In the genomic region with DNA sequence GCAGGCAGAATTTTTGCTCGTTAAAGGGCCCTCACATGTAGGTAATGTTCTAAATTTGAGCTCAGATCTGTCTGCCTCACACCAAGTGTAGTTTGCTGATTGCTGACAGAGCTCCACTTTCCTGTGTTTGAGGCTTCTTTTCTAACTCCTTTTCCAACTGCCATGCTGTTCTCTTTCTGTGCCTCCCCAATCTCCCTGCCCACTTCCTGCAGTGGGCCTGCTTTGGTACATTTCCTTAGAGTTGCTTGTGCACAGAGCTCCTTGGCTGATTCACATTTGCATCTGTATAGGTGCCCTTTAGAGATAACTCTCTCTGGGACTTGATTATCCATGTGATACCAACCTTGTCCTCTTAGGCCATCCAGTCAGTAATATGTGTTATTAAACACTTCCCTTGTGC, we compare ENCODE assay signal across 14 cellular contexts. TPM values are rescaled to one million over a fixed set of nuclear protein-coding genes. Genes with fewer than 3 reads are reported as not detected.
A peak's percentile ranks its signal among the peaks of the same experiment; 100 is the strongest.
DNase-seq lines count a peak whose midpoint lies in the region; ATAC-seq and TF ChIP-seq lines count a peak whose summit lies in the region.
"Had no signal": no experiment of that assay in that cellular context is flagged by ENCODE, and none has a peak within 500 bp of the region (broad histone marks: within the 10 kb centered on the region; RNA-seq: fewer than 3 reads in every experiment).

No MANE protein-coding gene starts in this region.

- H2BK5ac ChIP-seq in H9 (ENCODE audit: insufficient read length, low read length) = no peak overlapping the region

- peaks cover 85% of the 10 kb centered on the region for H3K36me3 Mint-ChIP-seq in CD4-positive, alpha-beta T cell (ENCODE audit: low read depth)
- H3K36me3 Mint-ChIP-seq in H9 (ENCODE audit: insufficient read depth in 1 of 3, low read depth in 3 of 3) (peaks cover 36 to 70% (median 58%) of the 10 kb centered on the region in 3 experiments), natural killer cell (peaks cover 20% of the 10 kb centered on the region)
- H3K36me3 Mint-ChIP-seq in activated naive CD4-positive, alpha-beta T cell treated with anti-CD3 and anti-CD28 coated beads, Interleukin-2, amount 50 U/mL, for 72 hours = peaks cover 24% of the 10 kb centered on the region in 2 donors

- H3K4ac ChIP-seq in H9 (ENCODE audit: low read depth, low read length) = no peak overlapping the region

- H3K56ac ChIP-seq in H9 (ENCODE audit: insufficient read length, low read depth, low read length) = no peak overlapping the region

- H2AFZ ChIP-seq in H9 (ENCODE audit: low read length) = no peak overlapping the region

- no peak overlapping the region for H3K23ac ChIP-seq in H9 (ENCODE audit: insufficient read length, low read depth, low read length)

- H3K4me3 Mint-ChIP-seq in CD4-positive, alpha-beta T cell = peak overlapping the region; percentile 16
- H3K4me3 Mint-ChIP-seq in H9 = no peak overlapping the region
- H3K4me3 Mint-ChIP-seq in natural killer cell = no peak overlapping the region

- peaks cover 30% of the 10 kb centered on the region for H3K79me2 ChIP-seq in H9 (ENCODE audit: insufficient read depth, low read length)

- no peaks in the 10 kb centered on the region for H3K27me3 Mint-ChIP-seq in CD4-positive, alpha-beta T cell
- H3K27me3 Mint-ChIP-seq in H9 (ENCODE audit: low read depth) = no peaks in the 10 kb centered on the region
- H3K27me3 Mint-ChIP-seq in natural killer cell (ENCODE audit: low read depth in 2 of 2) = no peaks in the 10 kb centered on the region
- H3K27me3 Mint-ChIP-seq: naive B cell had no signal

- H2BK120ac ChIP-seq in H9 (ENCODE audit: low read depth, low read length, poor library complexity, severe bottlenecking) = no peak overlapping the region

- no peak overlapping the region for H4K8ac ChIP-seq in H9 (replicated peaks; ENCODE audit: insufficient read length, low read depth, low read length)

- H3K4me2 ChIP-seq in H9 (ENCODE audit: insufficient read depth, insufficient read length, low read length) = no peak overlapping the region

- H4K91ac ChIP-seq in H9 (ENCODE audit: insufficient read length, low read depth, low read length) = no peak overlapping the region

- H3K14ac ChIP-seq in H9 (ENCODE audit: insufficient read depth, low read length) = no peak overlapping the region

- intact Hi-C loops in CD4-positive, alpha-beta T cell (cut with DNase I, micrococcal nuclease) = loop anchor here in 1 of 2 experiments (10.0 kb wide), 1 partner anchor 196 kb away; the partner anchor contains the start of genes DCAF16 and NCAPG
- intact Hi-C loops in natural killer cell (cut with micrococcal nuclease) = no loop called here

- no peaks in the 10 kb centered on the region for H3K9me3 ChIP-seq in CD4-positive, alpha-beta T cell (ENCODE audit: control insufficient read depth, low read length)
- no peaks in the 10 kb centered on the region for H3K9me3 ChIP-seq in H9 (ENCODE audit: control insufficient read depth, low read depth, low read length)
- H3K9me3 ChIP-seq: SJSA1 had no signal

- CTCF ChIA-PET in CD4-positive, alpha-beta T cell (lab: Charles Lee) = interaction anchor here (1.3 kb wide), 1 partner anchor 107 kb away, joined by 3 read pairs; the partner anchor contains the start of gene QDPR

- H3K27ac ChIP-seq in CD4-positive, alpha-beta T cell (ENCODE audit: low read depth, low read length) = no peak overlapping the region
- no peak overlapping the region for H3K27ac ChIP-seq in H9 (ENCODE audit: insufficient read length, low read depth, low read length)
- no peak overlapping the region for H3K27ac ChIP-seq in foreskin keratinocyte
- H3K27ac ChIP-seq: SJSA1, WERI-Rb-1 had no signal

- peaks cover 16% of the 10 kb centered on the region for H3K79me1 ChIP-seq in H9 (ENCODE audit: insufficient read depth, low read depth, low read length, poor library complexity, severe bottlenecking)

- no peak overlapping the region for H2AK5ac ChIP-seq in H9 (ENCODE audit: insufficient read length, low read length)

- no peak overlapping the region for H3T11ph ChIP-seq in H9 (ENCODE audit: low read length)

- H3K9ac ChIP-seq in H9 (ENCODE audit: extremely low read depth, insufficient read length, low read length) = no peak overlapping the region

- no peaks in the 10 kb centered on the region for H3K9me3 Mint-ChIP-seq in CD4-positive, alpha-beta T cell
- H3K9me3 Mint-ChIP-seq in H9 (no peaks in the 10 kb centered on the region), natural killer cell (no peaks in the 10 kb centered on the region)
- no peaks in the 10 kb centered on the region for H3K9me3 Mint-ChIP-seq in activated naive CD4-positive, alpha-beta T cell treated with anti-CD3 and anti-CD28 coated beads, Interleukin-2, amount 50 U/mL, for 72 hours

- H3K18ac ChIP-seq in H9 (ENCODE audit: insufficient read length, low read depth, low read length) = no peak overlapping the region

- no peaks in the 10 kb centered on the region for H4K20me1 ChIP-seq in H9 (ENCODE audit: control insufficient read depth, insufficient read depth, insufficient read length)

- no peak overlapping the region for H2BK12ac ChIP-seq in H9 (ENCODE audit: insufficient read length, low read depth, low read length)

- no peak overlapping the region for H4K5ac ChIP-seq in H9 (ENCODE audit: insufficient read length, low read depth, low read length)

- H3K23me2 ChIP-seq in H9 (ENCODE audit: insufficient read length, low read depth, low read length, poor library complexity, severe bottlenecking) = peaks cover 7% of the 10 kb centered on the region

- ATAC-seq in CD4-positive, alpha-beta T cell (ENCODE audit: poor library complexity) = no peak
- no peak for ATAC-seq in activated naive CD4-positive, alpha-beta T cell treated with anti-CD3 and anti-CD28 coated beads, Interleukin-2, amount 50 U/mL, for 72 hours
- ATAC-seq in natural killer cell (no peak), GM18861 (IDR thresholded peaks at IDR 0.05; ENCODE audit: unreplicated experiment) (no peak), HG03571 (IDR thresholded peaks at IDR 0.05; ENCODE audit: unreplicated experiment) (no peak), foreskin keratinocyte (no peak)
- ATAC-seq: sciatic nerve had no signal

- H3K4me1 ChIP-seq in H9 (ENCODE audit: insufficient read depth, low read length) = no peaks in the 10 kb centered on the region
- peaks cover 12% of the 10 kb centered on the region for H3K4me1 ChIP-seq in foreskin keratinocyte
- H3K4me1 ChIP-seq: SJSA1 had no signal

- no peak for TF ChIP-seq CTCF in CD4-positive, alpha-beta T cell (IDR thresholded peaks at IDR 0.05)
- TF ChIP-seq CTCF in H9 (conservative IDR thresholded peaks at IDR 0.05) (no peak), natural killer cell (IDR thresholded peaks at IDR 0.05) (no peak), foreskin keratinocyte (conservative IDR thresholded peaks at IDR 0.05) (no peak)

- POLR2A ChIA-PET in CD4-positive, alpha-beta T cell (lab: Charles Lee) = interaction anchor here (0.6 kb wide), 1 partner anchor 42 kb away, joined by 3 read pairs; the partner anchor contains the start of gene LAP3

- DNase-seq in CD4-positive, alpha-beta T cell = no peak
- DNase-seq in H9 = no peak
- DNase-seq in activated naive CD4-positive, alpha-beta T cell treated with anti-CD3 and anti-CD28 coated beads, Interleukin-2, amount 50 U/mL, for 72 hours (ENCODE audit: low spot score in 2 of 2) = no peak
- DNase-seq in natural killer cell = no peak
- no peak for DNase-seq in foreskin keratinocyte
- DNase-seq: central memory CD4-positive, alpha-beta T cell; GDM1; naive B cell; NCI-H2171; WERI-Rb-1 had no signal

- no peak overlapping the region for H3K27ac Mint-ChIP-seq in CD4-positive, alpha-beta T cell
- peak overlapping the region in 2 of 3 experiments; percentile 52 to 66; a peak in 3 of 7 replicates for H3K27ac Mint-ChIP-seq in H9
- peak overlapping the region; percentile 3 to 93 for H3K27ac Mint-ChIP-seq in activated naive CD4-positive, alpha-beta T cell treated with anti-CD3 and anti-CD28 coated beads, Interleukin-2, amount 50 U/mL, for 72 hours
- H3K27ac Mint-ChIP-seq in natural killer cell = peak overlapping the region; percentile 3 to 7

- H2BK20ac ChIP-seq in H9 (ENCODE audit: low read depth, low read length, poor library complexity, severe bottlenecking) = no peak overlapping the region

- peaks cover 67% of the 10 kb centered on the region for H3K4me1 Mint-ChIP-seq in CD4-positive, alpha-beta T cell (ENCODE audit: low read depth)
- H3K4me1 Mint-ChIP-seq in H9 (peaks cover 11 to 23% of the 10 kb centered on the region in 2 experiments), natural killer cell (peaks cover 34 to 46% of the 10 kb centered on the region in 2 donors)

- no peak overlapping the region for H2BK15ac ChIP-seq in H9 (ENCODE audit: low read depth, low read length)

- no CpG with 5 or more reads among the region's 1 CpG for WGBS in H9 (ENCODE audit: extremely low coverage, insufficient read length, low lambda C conversion rate)

- H3K27me3 ChIP-seq in CD4-positive, alpha-beta T cell (ENCODE audit: control insufficient read depth, insufficient read depth, low read length) = no peaks in the 10 kb centered on the region
- H3K27me3 ChIP-seq in H9 (ENCODE audit: insufficient read depth, low read length) (no peaks in the 10 kb centered on the region; the same call in 1 of the 2 replicates), foreskin keratinocyte (no peaks in the 10 kb centered on the region)
- H3K27me3 ChIP-seq: SJSA1 had no signal

RNA-seq across cellular contexts. Expression of gene MED28, which starts 4.5 kb away (rescaled TPM):
- total RNA-seq in CD4-positive, alpha-beta T cell = 10 to 100 TPM; 50.5 to 64.7 TPM
- total RNA-seq in H9 (2021) = 90.4 and 93.3 TPM in 2 replicates
- total RNA-seq in activated naive CD4-positive, alpha-beta T cell treated with anti-CD3 and anti-CD28 coated beads, Interleukin-2, amount 50 U/mL, for 72 hours = 10 to 100 TPM; 54.7 to 71.3 TPM
- 10 to 100 TPM; 44.8 to 63.3 (median 51.1) TPM for total RNA-seq in natural killer cell
- 23.8 and 36.3 TPM in 2 replicates for total RNA-seq in foreskin keratinocyte
- polyA plus RNA-seq in foreskin keratinocyte = 39.3 and 51.9 TPM in 2 replicates

RNA-seq across cellular contexts. Expression of gene LAP3, which starts 41.9 kb away (rescaled TPM):
- total RNA-seq in CD4-positive, alpha-beta T cell = 10 to 100 TPM; 61.6 TPM
- 48.1 and 53.2 TPM in 2 replicates for total RNA-seq in H9 (2021)
- total RNA-seq in activated naive CD4-positive, alpha-beta T cell treated with anti-CD3 and anti-CD28 coated beads, Interleukin-2, amount 50 U/mL, for 72 hours = 100 to 1,000 TPM; 115 to 159 TPM
- 10 to 100 TPM; 68.2 to 76.1 (median 71.6) TPM for total RNA-seq in natural killer cell
- total RNA-seq in foreskin keratinocyte = 95.9 and 96.1 TPM in 2 replicates
- polyA plus RNA-seq in foreskin keratinocyte = 56.2 and 60.8 TPM in 2 replicates
